Comparison of ENCODE assay signal across 10 cellular contexts in the genomic region with DNA sequence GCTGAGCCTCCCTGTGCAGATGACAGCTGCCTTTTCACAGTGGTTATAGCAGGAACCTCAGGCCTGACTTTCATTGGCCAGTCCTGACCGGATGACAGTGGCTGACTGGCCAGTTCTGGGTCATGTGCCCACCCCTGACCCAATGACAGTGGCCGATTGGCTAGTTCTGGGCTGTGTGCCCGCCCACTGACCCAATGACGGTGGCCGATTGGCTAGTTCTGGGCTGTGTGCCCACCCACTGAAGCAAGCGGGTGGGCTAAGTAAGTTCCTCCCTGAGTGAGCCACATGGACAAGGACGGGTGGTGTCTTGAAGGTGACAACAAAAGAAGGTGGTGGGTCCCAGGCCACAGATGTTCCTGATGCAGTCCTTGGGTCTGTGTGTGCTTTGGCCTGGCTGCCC. TPM values are rescaled to one million over a fixed set of nuclear protein-coding genes. Genes with fewer than 3 reads are reported as not detected.
DNase-seq lines count a peak whose midpoint lies in the region; ATAC-seq and TF ChIP-seq lines count a peak whose summit lies in the region.
"Had no signal": no experiment of that assay in that cellular context is flagged by ENCODE, and none has a peak within 500 bp of the region (broad histone marks: within the 10 kb centered on the region; RNA-seq: fewer than 3 reads in every experiment).

No MANE protein-coding gene starts in this region.

- DNase-seq in DMS53 (lab: John Stamatoyannopoulos, UW) (peak; percentile 27), DMS53 treated with DMSO at 0.1 percent for 48 hours (lab: John Stamatoyannopoulos, UW; ENCODE audit: unreplicated experiment) (no peak), KBM-7 (peak; percentile 37), cerebellum (ENCODE audit: low spot score) (peak; percentile 32), mucosa of descending colon (peak in 2 of 3 donors; percentile 28 to 50), NCI-H2081 (lab: John Stamatoyannopoulos, UW) (no peak)
- DNase-seq in activated CD4-positive, alpha-beta T cell treated with anti-CD3 and anti-CD28 coated beads for 4 hours = no peak
- DNase-seq: activated gamma-delta T cell, NCI-H2081 treated with DMSO at 0.1 percent for 48 hours had no signal

- TF ChIP-seq CTCF in mucosa of descending colon (IDR thresholded peaks at IDR 0.05) = no peak

- H3K4me3 ChIP-seq in mucosa of descending colon = no peak overlapping the region

- no peaks in the 10 kb centered on the region for H3K36me3 ChIP-seq in mucosa of descending colon (ENCODE audit: low read depth)

- no peaks in the 10 kb centered on the region for H3K4me1 ChIP-seq in mucosa of descending colon (ENCODE audit: low read depth)

- no peaks in the 10 kb centered on the region for H3K9me3 ChIP-seq in mucosa of descending colon

- in situ Hi-C loops in KBM-7 (cut with MboI; ENCODE audit: low pct_unique_long_range_greater_than_20kb, low sequenced_read_pairs) = no loop called here

- ATAC-seq in mucosa of descending colon = peak; percentile 60
- ATAC-seq in GM21390 (IDR thresholded peaks at IDR 0.05; ENCODE audit: unreplicated experiment) = no peak

- intact Hi-C loops in mucosa of descending colon (cut with DNase I, micrococcal nuclease) = no loop called here

RNA-seq across cellular contexts. Expression of a gene that starts 9.5 kb away (rescaled TPM):
- 49.9 TPM for total RNA-seq in cerebellum
- 10 to 100 TPM; 25.2 to 45.4 (median 31.9) TPM for total RNA-seq in mucosa of descending colon

RNA-seq across cellular contexts. Expression of a gene that starts 34.9 kb away (rescaled TPM):
- 832 TPM for total RNA-seq in cerebellum
- 10 to 100 TPM in 1 of 3 donors, 1 to 10 TPM in 2; 1.8 to 26.8 (median 7.5) TPM for total RNA-seq in mucosa of descending colon

RNA-seq across cellular contexts. Expression of a gene that starts 39.4 kb away (rescaled TPM):
- total RNA-seq in cerebellum = 4.2 TPM
- total RNA-seq in mucosa of descending colon = 1 to 10 TPM; 4.1 to 4.8 (median 4.3) TPM

Comparison
In these comparisons a context has a peak if more than half of its experiments do, and no peak if none do; other contexts are left out.
1. DNase-seq: peak in DMS53 (single experiment), KBM-7 (single experiment), cerebellum (single experiment) and mucosa of descending colon (2 of 3); none in DMS53 treated with DMSO at 0.1 percent for 48 hours (single experiment), NCI-H2081 (0 of 2) and activated CD4-positive, alpha-beta T cell treated with anti-CD3 and anti-CD28 coated beads for 4 hours (0 of 2).
2. RNA of a gene that starts 34.9 kb away (total RNA-seq): 832 TPM in cerebellum (single experiment); 1.8 to 26.8 TPM in mucosa of descending colon; every median in the first group is over 10 times any median in the second.